ENCODE assay signal across 1 cellular context in the genomic region with DNA sequence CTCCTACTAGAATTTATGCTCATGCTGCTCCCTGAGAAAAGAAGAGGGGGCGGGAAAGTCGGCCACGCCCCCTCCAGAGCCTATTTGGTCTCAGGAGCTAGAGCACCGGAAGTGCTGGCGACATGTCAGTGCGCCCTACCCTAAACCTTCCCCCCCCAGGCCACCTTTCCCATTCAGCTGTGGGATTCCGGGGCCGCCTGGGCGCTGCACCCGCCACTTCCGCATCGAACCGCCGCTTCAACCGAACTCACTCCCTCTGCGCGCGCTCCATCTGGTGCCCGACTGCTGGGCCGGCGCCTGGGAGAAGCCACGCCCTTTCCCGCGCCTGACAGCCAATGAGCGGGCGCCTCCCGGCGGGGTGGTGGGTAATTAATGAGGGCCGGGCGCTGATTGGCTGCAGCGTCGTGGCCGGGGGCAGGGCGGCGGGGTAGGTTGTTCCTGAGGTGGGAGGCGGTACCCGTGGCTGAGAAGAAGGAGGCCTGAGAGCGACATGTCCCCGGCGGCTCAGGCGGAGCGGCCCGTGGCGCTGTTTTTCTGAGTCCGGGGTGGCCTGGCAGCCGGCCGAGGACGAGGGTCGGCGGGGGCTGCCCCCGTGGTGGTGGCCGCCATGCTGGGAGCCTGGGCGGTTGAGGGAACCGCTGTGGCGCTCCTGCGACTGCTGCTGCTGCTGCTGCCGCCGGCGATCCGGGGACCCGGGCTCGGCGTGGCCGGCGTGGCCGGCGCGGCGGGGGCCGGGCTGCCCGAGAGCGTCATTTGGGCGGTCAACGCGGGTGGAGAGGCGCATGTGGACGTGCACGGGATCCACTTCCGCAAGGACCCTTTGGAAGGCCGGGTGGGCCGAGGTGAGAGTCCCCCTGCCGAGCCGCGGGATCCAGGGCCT.
A peak's percentile ranks its signal among the peaks of the same experiment; 100 is the strongest.
TF ChIP-seq lines count a peak whose summit lies in the region.

Gene MLEC, plus strand, starts transcription at position 460 of the 880 bp plus-strand sequence. Its CDS starts 148 bp downstream, at position 608.

TF ChIP-seq in HepG2, 621 proteins besides CTCF, POLR2A, EP300 and RAD21 (continued from another document and continues in another):
- no peak for TF ChIP-seq ZBTB44 (CRISPR knock-in tag; IDR thresholded peaks at IDR 0.05)
- no peak for TF ChIP-seq HHEX (CRISPR knock-in tag; IDR thresholded peaks at IDR 0.05)
- no peak for TF ChIP-seq ZNF678 (CRISPR knock-in tag; IDR thresholded peaks at IDR 0.05)
- TF ChIP-seq NRL (CRISPR knock-in tag; IDR thresholded peaks at IDR 0.05; ENCODE audit: borderline replicate concordance) = no peak; the same call in 1 of the 2 replicates
- TF ChIP-seq, protein P1, sequence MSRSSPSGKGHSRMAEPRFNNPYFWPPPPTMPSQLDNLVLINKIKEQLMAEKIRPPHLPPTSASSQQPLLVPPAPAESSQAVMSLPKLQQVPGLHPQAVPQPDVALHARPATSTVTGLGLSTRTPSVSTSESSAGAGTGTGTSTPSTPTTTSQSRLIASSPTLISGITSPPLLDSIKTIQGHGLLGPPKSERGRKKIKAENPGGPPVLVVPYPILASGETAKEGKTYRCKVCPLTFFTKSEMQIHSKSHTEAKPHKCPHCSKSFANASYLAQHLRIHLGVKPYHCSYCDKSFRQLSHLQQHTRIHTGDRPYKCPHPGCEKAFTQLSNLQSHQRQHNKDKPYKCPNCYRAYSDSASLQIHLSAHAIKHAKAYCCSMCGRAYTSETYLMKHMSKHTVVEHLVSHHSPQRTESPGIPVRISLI (CRISPR knock-in tag; IDR thresholded peaks at IDR 0.05; ENCODE audit: borderline replicate concordance) = no peak
- no peak for TF ChIP-seq ATF5 (CRISPR knock-in tag; IDR thresholded peaks at IDR 0.05; ENCODE audit: low read depth)
- peak; percentile 80 for TF ChIP-seq HNRNPLL (IDR thresholded peaks at IDR 0.05; ENCODE audit: low read depth, low read length, poor library complexity, severe bottlenecking)
- TF ChIP-seq ZNF605 (CRISPR knock-in tag; IDR thresholded peaks at IDR 0.05) = peak; percentile 93
- TF ChIP-seq, protein P2, sequence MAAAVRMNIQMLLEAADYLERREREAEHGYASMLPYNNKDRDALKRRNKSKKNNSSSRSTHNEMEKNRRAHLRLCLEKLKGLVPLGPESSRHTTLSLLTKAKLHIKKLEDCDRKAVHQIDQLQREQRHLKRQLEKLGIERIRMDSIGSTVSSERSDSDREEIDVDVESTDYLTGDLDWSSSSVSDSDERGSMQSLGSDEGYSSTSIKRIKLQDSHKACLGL (CRISPR knock-in tag; IDR thresholded peaks at IDR 0.05) = peak; percentile 56; the same call in 1 of the 2 replicates
- TF ChIP-seq CEBPB (IDR thresholded peaks at IDR 0.05; ENCODE audit: borderline replicate concordance, low read depth, low read length) = no peak
- TF ChIP-seq, protein P3, sequence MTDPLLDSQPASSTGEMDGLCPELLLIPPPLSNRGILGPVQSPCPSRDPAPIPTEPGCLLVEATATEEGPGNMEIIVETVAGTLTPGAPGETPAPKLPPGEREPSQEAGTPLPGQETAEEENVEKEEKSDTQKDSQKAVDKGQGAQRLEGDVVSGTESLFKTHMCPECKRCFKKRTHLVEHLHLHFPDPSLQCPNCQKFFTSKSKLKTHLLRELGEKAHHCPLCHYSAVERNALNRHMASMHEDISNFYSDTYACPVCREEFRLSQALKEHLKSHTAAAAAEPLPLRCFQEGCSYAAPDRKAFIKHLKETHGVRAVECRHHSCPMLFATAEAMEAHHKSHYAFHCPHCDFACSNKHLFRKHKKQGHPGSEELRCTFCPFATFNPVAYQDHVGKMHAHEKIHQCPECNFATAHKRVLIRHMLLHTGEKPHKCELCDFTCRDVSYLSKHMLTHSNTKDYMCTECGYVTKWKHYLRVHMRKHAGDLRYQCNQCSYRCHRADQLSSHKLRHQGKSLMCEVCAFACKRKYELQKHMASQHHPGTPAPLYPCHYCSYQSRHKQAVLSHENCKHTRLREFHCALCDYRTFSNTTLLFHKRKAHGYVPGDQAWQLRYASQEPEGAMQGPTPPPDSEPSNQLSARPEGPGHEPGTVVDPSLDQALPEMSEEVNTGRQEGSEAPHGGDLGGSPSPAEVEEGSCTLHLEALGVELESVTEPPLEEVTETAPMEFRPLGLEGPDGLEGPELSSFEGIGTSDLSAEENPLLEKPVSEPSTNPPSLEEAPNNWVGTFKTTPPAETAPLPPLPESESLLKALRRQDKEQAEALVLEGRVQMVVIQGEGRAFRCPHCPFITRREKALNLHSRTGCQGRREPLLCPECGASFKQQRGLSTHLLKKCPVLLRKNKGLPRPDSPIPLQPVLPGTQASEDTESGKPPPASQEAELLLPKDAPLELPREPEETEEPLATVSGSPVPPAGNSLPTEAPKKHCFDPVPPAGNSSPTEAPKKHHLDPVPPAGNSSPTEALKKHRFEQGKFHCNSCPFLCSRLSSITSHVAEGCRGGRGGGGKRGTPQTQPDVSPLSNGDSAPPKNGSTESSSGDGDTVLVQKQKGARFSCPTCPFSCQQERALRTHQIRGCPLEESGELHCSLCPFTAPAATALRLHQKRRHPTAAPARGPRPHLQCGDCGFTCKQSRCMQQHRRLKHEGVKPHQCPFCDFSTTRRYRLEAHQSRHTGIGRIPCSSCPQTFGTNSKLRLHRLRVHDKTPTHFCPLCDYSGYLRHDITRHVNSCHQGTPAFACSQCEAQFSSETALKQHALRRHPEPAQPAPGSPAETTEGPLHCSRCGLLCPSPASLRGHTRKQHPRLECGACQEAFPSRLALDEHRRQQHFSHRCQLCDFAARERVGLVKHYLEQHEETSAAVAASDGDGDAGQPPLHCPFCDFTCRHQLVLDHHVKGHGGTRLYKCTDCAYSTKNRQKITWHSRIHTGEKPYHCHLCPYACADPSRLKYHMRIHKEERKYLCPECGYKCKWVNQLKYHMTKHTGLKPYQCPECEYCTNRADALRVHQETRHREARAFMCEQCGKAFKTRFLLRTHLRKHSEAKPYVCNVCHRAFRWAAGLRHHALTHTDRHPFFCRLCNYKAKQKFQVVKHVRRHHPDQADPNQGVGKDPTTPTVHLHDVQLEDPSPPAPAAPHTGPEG (CRISPR knock-in tag; IDR thresholded peaks at IDR 0.05) = no peak
- TF ChIP-seq MEF2D (CRISPR knock-in tag; IDR thresholded peaks at IDR 0.05) = peak; percentile 45; the same call in 1 of the 2 replicates
- peak; percentile 92 for TF ChIP-seq SMYD3 (CRISPR knock-in tag; IDR thresholded peaks at IDR 0.05)
- TF ChIP-seq ZNF773 (CRISPR knock-in tag; IDR thresholded peaks at IDR 0.05; ENCODE audit: borderline replicate concordance) = peak; percentile 28; the same call in 1 of the 2 replicates
- TF ChIP-seq KAT8 (CRISPR knock-in tag; IDR thresholded peaks at IDR 0.05) = peak; percentile 95
- 0 out of 2 replicates have a peak, but pooled peaks have one; percentile 64 for TF ChIP-seq ZNF3 (CRISPR knock-in tag; IDR thresholded peaks at IDR 0.05)
- TF ChIP-seq NCOA1 (CRISPR knock-in tag; IDR thresholded peaks at IDR 0.05) = no peak
- TF ChIP-seq ZNF354B (CRISPR knock-in tag; IDR thresholded peaks at IDR 0.05) = 0 out of 2 replicates have a peak, but pooled peaks have one; percentile 18
- no peak for TF ChIP-seq ADNP (CRISPR knock-in tag; IDR thresholded peaks at IDR 0.05)
- no peak for TF ChIP-seq AHDC1 (CRISPR knock-in tag; IDR thresholded peaks at IDR 0.05; ENCODE audit: borderline replicate concordance)
- no peak for TF ChIP-seq NR3C1 (CRISPR knock-in tag; IDR thresholded peaks at IDR 0.05)
- TF ChIP-seq, protein P4, sequence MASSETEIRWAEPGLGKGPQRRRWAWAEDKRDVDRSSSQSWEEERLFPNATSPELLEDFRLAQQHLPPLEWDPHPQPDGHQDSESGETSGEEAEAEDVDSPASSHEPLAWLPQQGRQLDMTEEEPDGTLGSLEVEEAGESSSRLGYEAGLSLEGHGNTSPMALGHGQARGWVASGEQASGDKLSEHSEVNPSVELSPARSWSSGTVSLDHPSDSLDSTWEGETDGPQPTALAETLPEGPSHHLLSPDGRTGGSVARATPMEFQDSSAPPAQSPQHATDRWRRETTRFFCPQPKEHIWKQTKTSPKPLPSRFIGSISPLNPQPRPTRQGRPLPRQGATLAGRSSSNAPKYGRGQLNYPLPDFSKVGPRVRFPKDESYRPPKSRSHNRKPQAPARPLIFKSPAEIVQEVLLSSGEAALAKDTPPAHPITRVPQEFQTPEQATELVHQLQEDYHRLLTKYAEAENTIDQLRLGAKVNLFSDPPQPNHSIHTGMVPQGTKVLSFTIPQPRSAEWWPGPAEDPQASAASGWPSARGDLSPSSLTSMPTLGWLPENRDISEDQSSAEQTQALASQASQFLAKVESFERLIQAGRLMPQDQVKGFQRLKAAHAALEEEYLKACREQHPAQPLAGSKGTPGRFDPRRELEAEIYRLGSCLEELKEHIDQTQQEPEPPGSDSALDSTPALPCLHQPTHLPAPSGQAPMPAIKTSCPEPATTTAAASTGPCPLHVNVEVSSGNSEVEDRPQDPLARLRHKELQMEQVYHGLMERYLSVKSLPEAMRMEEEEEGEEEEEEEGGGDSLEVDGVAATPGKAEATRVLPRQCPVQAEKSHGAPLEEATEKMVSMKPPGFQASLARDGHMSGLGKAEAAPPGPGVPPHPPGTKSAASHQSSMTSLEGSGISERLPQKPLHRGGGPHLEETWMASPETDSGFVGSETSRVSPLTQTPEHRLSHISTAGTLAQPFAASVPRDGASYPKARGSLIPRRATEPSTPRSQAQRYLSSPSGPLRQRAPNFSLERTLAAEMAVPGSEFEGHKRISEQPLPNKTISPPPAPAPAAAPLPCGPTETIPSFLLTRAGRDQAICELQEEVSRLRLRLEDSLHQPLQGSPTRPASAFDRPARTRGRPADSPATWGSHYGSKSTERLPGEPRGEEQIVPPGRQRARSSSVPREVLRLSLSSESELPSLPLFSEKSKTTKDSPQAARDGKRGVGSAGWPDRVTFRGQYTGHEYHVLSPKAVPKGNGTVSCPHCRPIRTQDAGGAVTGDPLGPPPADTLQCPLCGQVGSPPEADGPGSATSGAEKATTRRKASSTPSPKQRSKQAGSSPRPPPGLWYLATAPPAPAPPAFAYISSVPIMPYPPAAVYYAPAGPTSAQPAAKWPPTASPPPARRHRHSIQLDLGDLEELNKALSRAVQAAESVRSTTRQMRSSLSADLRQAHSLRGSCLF (CRISPR knock-in tag; IDR thresholded peaks at IDR 0.05; ENCODE audit: borderline replicate concordance) = peak; percentile 18; the same call in 1 of the 2 replicates
- no peak for TF ChIP-seq ZBTB3 (CRISPR knock-in tag; IDR thresholded peaks at IDR 0.05; ENCODE audit: borderline replicate concordance, low read depth)
- TF ChIP-seq ATRX (CRISPR knock-in tag; IDR thresholded peaks at IDR 0.05; ENCODE audit: borderline replicate concordance) = no peak
- TF ChIP-seq POLR2AphosphoS2 (IDR thresholded peaks at IDR 0.05; ENCODE audit: low read depth, low read length) = no peak
- peak; percentile 58; the same call in 1 of the 2 replicates for TF ChIP-seq NCOR1 (IDR thresholded peaks at IDR 0.05; ENCODE audit: borderline replicate concordance, low read length)
- TF ChIP-seq, protein P5, sequence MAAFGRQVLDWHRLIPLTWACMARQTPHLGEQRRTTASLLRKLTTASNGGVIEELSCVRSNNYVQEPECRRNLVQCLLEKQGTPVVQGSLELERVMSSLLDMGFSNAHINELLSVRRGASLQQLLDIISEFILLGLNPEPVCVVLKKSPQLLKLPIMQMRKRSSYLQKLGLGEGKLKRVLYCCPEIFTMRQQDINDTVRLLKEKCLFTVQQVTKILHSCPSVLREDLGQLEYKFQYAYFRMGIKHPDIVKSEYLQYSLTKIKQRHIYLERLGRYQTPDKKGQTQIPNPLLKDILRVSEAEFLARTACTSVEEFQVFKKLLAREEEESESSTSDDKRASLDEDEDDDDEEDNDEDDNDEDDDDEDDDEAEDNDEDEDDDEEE (CRISPR knock-in tag; IDR thresholded peaks at IDR 0.05) = 0 out of 2 replicates have a peak, but pooled peaks have one; percentile 2
- TF ChIP-seq MZF1 (CRISPR knock-in tag; IDR thresholded peaks at IDR 0.05; ENCODE audit: borderline replicate concordance) = no peak
